In genomic region chr6:13407368-13407708, GRCh38 we compare ENCODE assay signal across 14 cellular contexts.
A peak's percentile ranks its signal among the peaks of the same experiment; 100 is the strongest.
DNase-seq lines count a peak whose midpoint lies in the region; ATAC-seq and TF ChIP-seq lines count a peak whose summit lies in the region.
"Had no signal": no experiment of that assay in that cellular context is flagged by ENCODE, and none has a peak within 500 bp of the region (broad histone marks: within the 10 kb centered on the region; RNA-seq: fewer than 3 reads in every experiment).

No MANE protein-coding gene starts in this region.

- no peak for ATAC-seq in right cardiac atrium
- ATAC-seq in left cardiac atrium: no peak
- no peak for ATAC-seq in psoas muscle
- no peak for ATAC-seq in HG02870 (IDR thresholded peaks at IDR 0.05; ENCODE audit: unreplicated experiment)
- ATAC-seq in GM18873 (IDR thresholded peaks at IDR 0.05; ENCODE audit: low FRiP score, unreplicated experiment): no peak
- ATAC-seq: stimulated activated naive CD8-positive, alpha-beta T cell treated with anti-CD3 and anti-CD28 coated beads, Interleukin-15, Interleukin-2, amounts not matched to agents 100 U/mL and 50 U/mL, for 24 hours had no signal

- H4K20me1 ChIP-seq in fibroblast of lung (ENCODE audit: control insufficient read depth, extremely low read depth, insufficient read depth, low read length): no peaks in the 10 kb centered on the region

- no peak overlapping the region for H3K4me2 ChIP-seq in fibroblast of lung (ENCODE audit: extremely low read depth, insufficient read depth, low read length)

- H3K36me3 ChIP-seq in fibroblast of lung (ENCODE audit: control insufficient read depth, insufficient read depth, low read length) (no peaks in the 10 kb centered on the region), psoas muscle (ENCODE audit: insufficient read depth in 1 of 2, low read depth in 1 of 2) (no peaks in the 10 kb centered on the region)

- WGBS in right cardiac atrium: 75% methylated on average over 3 of the region's 3 CpGs
- 31 to 87% (median 74%) methylated on average over 3 of the region's 3 CpGs for WGBS in psoas muscle, 3 donors

- no peak for DNase-seq in right cardiac atrium
- no peak for DNase-seq in left cardiac atrium
- DNase-seq in fibroblast of lung (ENCODE audit: low read depth in 2 of 2): no peak
- no peak for DNase-seq in psoas muscle
- no peak for DNase-seq in NCI-H1694 treated with DMSO at 0.1 percent for 48 hours (lab: John Stamatoyannopoulos, UW)
- DNase-seq in NAMALWA (ENCODE audit: low spot score): no peak
- DNase-seq: activated gamma-delta T cell; aorta; NCI-H1694; NCI-H510A; stimulated activated naive CD8-positive, alpha-beta T cell treated with anti-CD3 and anti-CD28 coated beads, Interleukin-15, Interleukin-2, amounts not matched to agents 100 U/mL and 50 U/mL, for 24 hours had no signal

- no peak overlapping the region for H2AFZ ChIP-seq in fibroblast of lung (ENCODE audit: low read length)

- intact Hi-C loops in right cardiac atrium (cut with DNase I) (no loop called here), left cardiac atrium (cut with DNase I) (loop anchor here in 1 of 2 donors (10.0 kb wide), 1 partner anchor 53 kb away; no protein-coding TSS in a partner anchor), psoas muscle (cut with DNase I) (loop anchor here in 1 of 2 donors (10.0 kb wide), 1 partner anchor 53 kb away; no protein-coding TSS in a partner anchor)

- H3K27me3 ChIP-seq in right cardiac atrium (ENCODE audit: control insufficient read depth, insufficient read depth) (no peaks in the 10 kb centered on the region), fibroblast of lung (ENCODE audit: control insufficient read depth, insufficient read depth, low read length) (no peaks in the 10 kb centered on the region), psoas muscle (ENCODE audit: insufficient read depth in 3 of 3, low read length in 2 of 3) (no peaks in the 10 kb centered on the region)

- H3K9ac ChIP-seq in fibroblast of lung (ENCODE audit: insufficient read depth, low read length): no peak overlapping the region

- TF ChIP-seq CTCF in fibroblast of lung (conservative IDR thresholded peaks at IDR 0.05 in 1 of 2, IDR thresholded peaks at IDR 0.05 in 1 of 2; ENCODE audit: low read depth in 1 of 2, low read length in 2 of 2): no peak
- TF ChIP-seq CTCF in psoas muscle (IDR thresholded peaks at IDR 0.05): no peak

- peaks cover 27% of the 10 kb centered on the region for H3K4me1 ChIP-seq in right cardiac atrium (ENCODE audit: control insufficient read depth, insufficient read depth, low read length)
- peaks cover 18% of the 10 kb centered on the region for H3K4me1 ChIP-seq in fibroblast of lung (ENCODE audit: control insufficient read depth, extremely low read depth, insufficient read depth, low read length)
- peaks cover 82% of the 10 kb centered on the region for H3K4me1 ChIP-seq in psoas muscle

- H3K27ac ChIP-seq in right cardiac atrium (ENCODE audit: low read length) (peak overlapping the region; percentile 99), fibroblast of lung (ENCODE audit: insufficient read depth, low read length) (peak overlapping the region; percentile 27), psoas muscle (peak overlapping the region; percentile 66)
- H3K27ac ChIP-seq: VCaP had no signal

- H3K9me3 ChIP-seq in right cardiac atrium (ENCODE audit: control insufficient read depth, low read length): no peaks in the 10 kb centered on the region
- H3K9me3 ChIP-seq in fibroblast of lung (ENCODE audit: control insufficient read depth, insufficient read depth, low read depth, low read length): no peaks in the 10 kb centered on the region
- no peaks in the 10 kb centered on the region for H3K9me3 ChIP-seq in psoas muscle

- no peak overlapping the region for H3K4me3 ChIP-seq in right cardiac atrium (ENCODE audit: low read length)
- no peak overlapping the region for H3K4me3 ChIP-seq in fibroblast of lung (replicated peaks in 1 of 4; ENCODE audit: control extremely low read depth in 1 of 4, insufficient read depth in 1 of 4, low read depth in 3 of 4, low read length in 4 of 4)
- no peak overlapping the region for H3K4me3 ChIP-seq in psoas muscle

- no peaks in the 10 kb centered on the region for H3K79me2 ChIP-seq in fibroblast of lung (ENCODE audit: control insufficient read depth, insufficient read depth, low read length)

Comparison
In these comparisons a context has a peak if more than half of its experiments do, and no peak if none do; other contexts are left out.
1. H3K27ac ChIP-seq: peak in every context shown above with its lines; median percentile 99 in right cardiac atrium; 66 in psoas muscle; 27 in fibroblast of lung.